In genomic region chr12:46910830-46911229, GRCh38 we compare ENCODE assay signal across 35 cellular contexts.
"Had no signal": no experiment of that assay in that cellular context is flagged by ENCODE, and none has a peak within 500 bp of the region (broad histone marks: within the 10 kb centered on the region; RNA-seq: fewer than 3 reads in every experiment).

No MANE protein-coding gene starts in this region.

- DNase-seq: Karpas-422, Kasumi-1, MG63, MM.1S, MV-4-11, NCI-H1048, NCI-H1092, NCI-H1092 treated with DMSO at 0.1 percent for 48 hours, NCI-H1105, NCI-H1105 treated with DMSO at 0.1 percent for 48 hours, NCI-H1417, NCI-H1417 treated with DMSO at 0.1 percent for 48 hours, NCI-H1436, NCI-H1436 treated with DMSO at 0.1 percent for 48 hours, NCI-H146, NCI-H1694, NCI-H1694 treated with DMSO at 0.1 percent for 48 hours, NCI-H187, NCI-H187 treated with DMSO at 0.1 percent for 48 hours, NCI-H1930, NCI-H2029, NCI-H2029 treated with DMSO at 0.1 percent for 48 hours, NCI-H2081, NCI-H2081 treated with DMSO at 0.1 percent for 48 hours, NCI-H2107, NCI-H2171, NCI-H2171 treated with DMSO at 0.1 percent for 48 hours, NCI-H2227 treated with DMSO at 0.1 percent for 48 hours, NCI-H226, NCI-H345, NCI-H446, NCI-H446 treated with DMSO at 0.1 percent for 48 hours, NCI-H510A, NCI-H510A treated with DMSO at 0.1 percent for 48 hours, NCI-H524 had no signal

- H3K4me3 ChIP-seq: MG63 had no signal

- H3K27me3 ChIP-seq: MG63 had no signal
